ENCODE assay signal across 23 cellular contexts in genomic region chr3:162845918-162846317, GRCh38.
DNase-seq lines count a peak whose midpoint lies in the region; ATAC-seq, FAIRE-seq and TF ChIP-seq lines count a peak whose summit lies in the region.
"Had no signal": no experiment of that assay in that cellular context is flagged by ENCODE, and none has a peak within 500 bp of the region (broad histone marks: within the 10 kb centered on the region; RNA-seq: fewer than 3 reads in every experiment).

No MANE protein-coding gene starts in this region.

- no peak for FAIRE-seq in RCC 7860 (lab: Jason Lieb, UNC)
- FAIRE-seq: A549, D721Med, GM12878, H1 had no signal

- intact Hi-C loops in left colon (cut with DNase I, micrococcal nuclease) = no loop called here
- intact Hi-C loops in esophagus muscularis mucosa (cut with DNase I) = no loop called here
- intact Hi-C loops in heart left ventricle (cut with DNase I) = no loop called here

- H3K27me3 ChIP-seq in BE2C (no peaks in the 10 kb centered on the region), GM23248 (replicated peaks; ENCODE audit: insufficient read depth) (no peaks in the 10 kb centered on the region), esophagus muscularis mucosa (no peaks in the 10 kb centered on the region), heart left ventricle (no peaks in the 10 kb centered on the region)
- H3K27me3 ChIP-seq: BLaER1 had no signal

- H3K4me3 ChIP-seq in BE2C (ENCODE audit: low read depth, low read length) = 0 out of 2 replicates have a peak overlapping the region, but pooled peaks have one; percentile 0
- no peak overlapping the region for H3K4me3 ChIP-seq in GM23248
- H3K4me3 ChIP-seq in esophagus muscularis mucosa = no peak overlapping the region
- no peak overlapping the region for H3K4me3 ChIP-seq in heart left ventricle
- H3K4me3 ChIP-seq: A549, BLaER1, GM12878 had no signal

- no peaks in the 10 kb centered on the region for H3K79me2 ChIP-seq in GM23248 (ENCODE audit: insufficient read depth)

- H3K27ac ChIP-seq in GM23248 (no peak overlapping the region), esophagus muscularis mucosa (replicated peaks in 1 of 4) (no peak overlapping the region), heart left ventricle (no peak overlapping the region)
- H3K27ac ChIP-seq: A549, BLaER1, C4-2B had no signal

- DNase-seq in BE2C = no peak
- DNase-seq in GM23248 = no peak
- DNase-seq in RCC 7860 (ENCODE audit: low spot score) = peak; percentile 1
- DNase-seq in left colon = no peak
- no peak for DNase-seq in esophagus muscularis mucosa (ENCODE audit: extremely low spot score)
- no peak for DNase-seq in heart left ventricle
- DNase-seq: 8988T; ACHN; CD4-positive, CD25-positive, alpha-beta regulatory T cell; CD8-positive, alpha-beta T cell; DMS 273 treated with DMSO at 0.1 percent for 48 hours; DMS79; EL; GDM1; H7; HCEC 1CT had no signal

- WGBS in GM23248 (ENCODE audit: low coverage in 1 of 2, low lambda C conversion rate in 2 of 2, missing lambda C conversion rate in 2 of 2), 2 experiments = 55 to 56% methylated on average over 6 of the region's 6 CpGs
- WGBS in esophagus muscularis mucosa = no CpG with 5 or more reads among the region's 6 CpGs
- WGBS in heart left ventricle, 4 donors = 68 to 72% methylated on average over 6 of the region's 6 CpGs; no CpG with 5 or more reads in 2 of the 4 donors

- no peaks in the 10 kb centered on the region for H3K36me3 ChIP-seq in BE2C
- no peaks in the 10 kb centered on the region for H3K36me3 ChIP-seq in GM23248 (ENCODE audit: low read depth)
- H3K36me3 ChIP-seq in esophagus muscularis mucosa = no peaks in the 10 kb centered on the region
- H3K36me3 ChIP-seq in heart left ventricle = no peaks in the 10 kb centered on the region
- H3K36me3 ChIP-seq: BLaER1 had no signal

- H3K9me2 ChIP-seq in GM23248 (ENCODE audit: insufficient read depth) = no peaks in the 10 kb centered on the region; the same call in 1 of the 2 replicates

- no peak for TF ChIP-seq POLR2A in esophagus muscularis mucosa (IDR thresholded peaks at IDR 0.05; ENCODE audit: low read depth)
- TF ChIP-seq POLR2A in heart left ventricle (IDR thresholded peaks at IDR 0.05) = no peak

- H3K9me3 ChIP-seq in BE2C (no peaks in the 10 kb centered on the region), GM23248 (ENCODE audit: low read depth) (no peaks in the 10 kb centered on the region), esophagus muscularis mucosa (no peaks in the 10 kb centered on the region), heart left ventricle (no peaks in the 10 kb centered on the region)
- H3K9me3 ChIP-seq: A549, BLaER1 had no signal

- no peak overlapping the region for H3K9ac ChIP-seq in GM23248
- H3K9ac ChIP-seq: BLaER1 had no signal

- no peak for TF ChIP-seq EP300 in esophagus muscularis mucosa (IDR thresholded peaks at IDR 0.05)

- no peaks in the 10 kb centered on the region for H4K20me1 ChIP-seq in GM23248 (ENCODE audit: insufficient read depth)
- H4K20me1 ChIP-seq: BLaER1 had no signal

- in situ Hi-C loops in GM23248 (cut with MboI) = no loop called here

- no peaks in the 10 kb centered on the region for H3K4me1 ChIP-seq in BE2C
- H3K4me1 ChIP-seq in GM23248 (ENCODE audit: insufficient read depth) = no peaks in the 10 kb centered on the region
- no peaks in the 10 kb centered on the region for H3K4me1 ChIP-seq in esophagus muscularis mucosa
- no peaks in the 10 kb centered on the region for H3K4me1 ChIP-seq in heart left ventricle
- H3K4me1 ChIP-seq: A549, BLaER1 had no signal

- 0 out of 2 replicates have a peak overlapping the region, but pooled peaks have one; percentile 45 for H2AFZ ChIP-seq in GM23248

- H3F3A ChIP-seq in GM23248 (ENCODE audit: insufficient read depth) = no peaks in the 10 kb centered on the region

- ATAC-seq in left colon = peak; percentile 55
- no peak for ATAC-seq in GM18870 (IDR thresholded peaks at IDR 0.05; ENCODE audit: unreplicated experiment)
- no peak for ATAC-seq in heart left ventricle
- ATAC-seq: A549; CD8-positive, alpha-beta T cell; GM12878 had no signal

- H3K4me2 ChIP-seq in GM23248 (ENCODE audit: unreplicated experiment) = no peak overlapping the region
- H3K4me2 ChIP-seq: A549, BLaER1 had no signal

- TF ChIP-seq CTCF in BE2C (IDR thresholded peaks at IDR 0.05; ENCODE audit: low read depth, low read length) (no peak), esophagus muscularis mucosa (IDR thresholded peaks at IDR 0.05) (no peak), heart left ventricle (IDR thresholded peaks at IDR 0.05) (no peak)
